Comparison of ENCODE assay signal across 9 cellular contexts in genomic region chr15:99090011-99090699, GRCh38. TPM values are rescaled to one million over a fixed set of nuclear protein-coding genes. Genes with fewer than 3 reads are reported as not detected.
DNase-seq lines count a peak whose midpoint lies in the region; ATAC-seq, FAIRE-seq and TF ChIP-seq lines count a peak whose summit lies in the region.
"Had no signal": no experiment of that assay in that cellular context is flagged by ENCODE, and none has a peak within 500 bp of the region (broad histone marks: within the 10 kb centered on the region; RNA-seq: fewer than 3 reads in every experiment).

No MANE protein-coding gene starts in this region.

- H3K27me3 Mint-ChIP-seq in T-helper 17 cell = peaks cover 25% of the 10 kb centered on the region

- H3K27ac Mint-ChIP-seq in T-helper 17 cell = no peak overlapping the region

- FAIRE-seq in GM19239 (lab: Jason Lieb, UNC) = peak; percentile 99

- peak overlapping the region; percentile 29; the same call in 1 of the 2 replicates for H3K4me3 ChIP-seq in GM08714 (ENCODE audit: low read length)

- peak overlapping the region; percentile 28 for H3K4me3 Mint-ChIP-seq in T-helper 17 cell

- H3K27ac ChIP-seq in caudate nucleus (ENCODE audit: low read depth, low read length) = no peak overlapping the region

- peaks cover 10% of the 10 kb centered on the region for H3K4me1 Mint-ChIP-seq in T-helper 17 cell

- DNase-seq in GM19239 (ENCODE audit: insufficient read length, low spot score) (peak; percentile 67), T-helper 17 cell (no peak), caudate nucleus (lab: John Stamatoyannopoulos, UW) (no peak), NCI-H345 (lab: John Stamatoyannopoulos, UW) (no peak)
- no peak for DNase-seq in stimulated activated naive CD4-positive, alpha-beta T cell treated with Interleukin-2 at 50 U/mL for 16 hours (lab: John Stamatoyannopoulos, UW)
- DNase-seq: NCI-H510A had no signal

- H3K36me3 Mint-ChIP-seq in T-helper 17 cell (ENCODE audit: low read depth) = peaks cover 5% of the 10 kb centered on the region

- ATAC-seq in HG03025 (IDR thresholded peaks at IDR 0.05; ENCODE audit: low FRiP score, unreplicated experiment) (peak; percentile 100), T-helper 17 cell (peak; percentile 61), SK-N-SH treated with all-trans-retinoic acid at 6 μM for 48 hours (no peak)

- no peaks in the 10 kb centered on the region for H3K9me3 ChIP-seq in T-helper 17 cell (ENCODE audit: control insufficient read depth, low read length, poor library complexity, severe bottlenecking)

TF ChIP-seq in SK-N-SH treated with all-trans-retinoic acid at 6 μM for 48 hours, 23 proteins besides CTCF, POLR2A, EP300 and RAD21:
- no peak for TF ChIP-seq OSR1 (CRISPR knock-in tag; IDR thresholded peaks at IDR 0.05)
- no peak for TF ChIP-seq ISL1 (CRISPR knock-in tag; IDR thresholded peaks at IDR 0.05)
- TF ChIP-seq ZNF70 (CRISPR knock-in tag; IDR thresholded peaks at IDR 0.05) = no peak
- TF ChIP-seq CSRNP3 (CRISPR knock-in tag; IDR thresholded peaks at IDR 0.05) = no peak
- TF ChIP-seq ESRRG (CRISPR knock-in tag; IDR thresholded peaks at IDR 0.05) = no peak
- TF ChIP-seq ARNTL (CRISPR knock-in tag; IDR thresholded peaks at IDR 0.05; ENCODE audit: borderline replicate concordance, low read depth) = no peak
- TF ChIP-seq TCF4 (CRISPR knock-in tag; IDR thresholded peaks at IDR 0.05; ENCODE audit: borderline replicate concordance) = no peak
- TF ChIP-seq, protein P1, sequence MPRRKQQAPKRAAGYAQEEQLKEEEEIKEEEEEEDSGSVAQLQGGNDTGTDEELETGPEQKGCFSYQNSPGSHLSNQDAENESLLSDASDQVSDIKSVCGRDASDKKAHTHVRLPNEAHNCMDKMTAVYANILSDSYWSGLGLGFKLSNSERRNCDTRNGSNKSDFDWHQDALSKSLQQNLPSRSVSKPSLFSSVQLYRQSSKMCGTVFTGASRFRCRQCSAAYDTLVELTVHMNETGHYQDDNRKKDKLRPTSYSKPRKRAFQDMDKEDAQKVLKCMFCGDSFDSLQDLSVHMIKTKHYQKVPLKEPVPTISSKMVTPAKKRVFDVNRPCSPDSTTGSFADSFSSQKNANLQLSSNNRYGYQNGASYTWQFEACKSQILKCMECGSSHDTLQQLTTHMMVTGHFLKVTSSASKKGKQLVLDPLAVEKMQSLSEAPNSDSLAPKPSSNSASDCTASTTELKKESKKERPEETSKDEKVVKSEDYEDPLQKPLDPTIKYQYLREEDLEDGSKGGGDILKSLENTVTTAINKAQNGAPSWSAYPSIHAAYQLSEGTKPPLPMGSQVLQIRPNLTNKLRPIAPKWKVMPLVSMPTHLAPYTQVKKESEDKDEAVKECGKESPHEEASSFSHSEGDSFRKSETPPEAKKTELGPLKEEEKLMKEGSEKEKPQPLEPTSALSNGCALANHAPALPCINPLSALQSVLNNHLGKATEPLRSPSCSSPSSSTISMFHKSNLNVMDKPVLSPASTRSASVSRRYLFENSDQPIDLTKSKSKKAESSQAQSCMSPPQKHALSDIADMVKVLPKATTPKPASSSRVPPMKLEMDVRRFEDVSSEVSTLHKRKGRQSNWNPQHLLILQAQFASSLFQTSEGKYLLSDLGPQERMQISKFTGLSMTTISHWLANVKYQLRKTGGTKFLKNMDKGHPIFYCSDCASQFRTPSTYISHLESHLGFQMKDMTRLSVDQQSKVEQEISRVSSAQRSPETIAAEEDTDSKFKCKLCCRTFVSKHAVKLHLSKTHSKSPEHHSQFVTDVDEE (CRISPR knock-in tag; IDR thresholded peaks at IDR 0.05) = no peak
- no peak for TF ChIP-seq ZNF8 (CRISPR knock-in tag; IDR thresholded peaks at IDR 0.05)
- TF ChIP-seq ZFP30 (CRISPR knock-in tag; IDR thresholded peaks at IDR 0.05) = no peak
- TF ChIP-seq CSDC2 (CRISPR knock-in tag; IDR thresholded peaks at IDR 0.05) = no peak
- TF ChIP-seq ZC3H10 (CRISPR knock-in tag; IDR thresholded peaks at IDR 0.05) = no peak

RNA-seq across cellular contexts. Expression of gene SYNM, which starts 14.7 kb away (rescaled TPM):
- 1 to 10 TPM; 1.4 to 2.7 TPM for total RNA-seq in T-helper 17 cell
